19 cellular contexts compared by ENCODE assay signal in genomic region chr11:46562527-46562926, GRCh38.
"Had no signal": no experiment of that assay in that cellular context is flagged by ENCODE, and none has a peak within 500 bp of the region (broad histone marks: within the 10 kb centered on the region; RNA-seq: fewer than 3 reads in every experiment).

No MANE protein-coding gene starts in this region.

- H3K27me3 ChIP-seq: esophagus squamous epithelium, heart right ventricle, ovary, stomach had no signal

- H3K9me3 ChIP-seq: esophagus squamous epithelium, heart right ventricle, mucosa of descending colon, ovary, psoas muscle, stomach had no signal

- H3K4me3 ChIP-seq: esophagus squamous epithelium, heart right ventricle, mucosa of descending colon, ovary, psoas muscle, stomach had no signal

- H3K36me3 ChIP-seq: esophagus squamous epithelium, heart right ventricle, ovary, stomach had no signal

- FAIRE-seq: bronchial epithelial cell had no signal

- H3K36me3 Mint-ChIP-seq: naive B cell had no signal

- ATAC-seq: activated CD4-positive, CD25-positive, alpha-beta regulatory T cell treated with anti-CD3 and anti-CD28 coated beads, Interleukin-2, amount 50 U/mL, for 24 hours; heart right ventricle; left ventricle myocardium superior; mucosa of descending colon; psoas muscle; right cardiac atrium had no signal

- H3K9me3 Mint-ChIP-seq: naive B cell had no signal

- H3K27me3 Mint-ChIP-seq: naive B cell had no signal

- H3K27ac ChIP-seq: esophagus squamous epithelium, ovary, psoas muscle had no signal

- DNase-seq: activated effector memory CD4-positive, alpha-beta T cell treated with Interleukin-2 at 50 U/mL for 16 hours; activated naive CD4-positive, alpha-beta T cell treated with anti-CD3 and anti-CD28 coated beads, Interleukin-2, amount 50 U/mL, for 16 hours; effector memory CD4-positive, alpha-beta T cell; esophagus squamous epithelium; heart right ventricle; left ventricle myocardium superior; mesenchymal stem cell; mucosa of descending colon; naive B cell; ovary; psoas muscle; right cardiac atrium; stimulated activated CD4-positive, alpha-beta T cell treated with anti-CD3 and anti-CD28 coated beads, Interleukin-15, amount 100 ng/mL, for 24 hours; stimulated activated CD4-positive, alpha-beta T cell treated with anti-CD3 and anti-CD28 coated beads, Interleukin-2, amount 100 ng/mL, for 48 hours; stomach; T-helper 9 cell; trophoblast cell had no signal
